In genomic region chr5:161380550-161380949, GRCh38 we compare ENCODE assay signal across 25 cellular contexts.
"Had no signal": no experiment of that assay in that cellular context is flagged by ENCODE, and none has a peak within 500 bp of the region (broad histone marks: within the 10 kb centered on the region; RNA-seq: fewer than 3 reads in every experiment).

No MANE protein-coding gene starts in this region.

- ATAC-seq: esophagus mucosa; gastrocnemius medialis; left lobe of liver; natural killer cell; right lobe of liver; stimulated activated naive CD8-positive, alpha-beta T cell treated with anti-CD3 and anti-CD28 coated beads, Interleukin-15, amount 100 ng/mL, for 72 hours; upper lobe of right lung had no signal

- DNase-seq: effector CD8-positive, alpha-beta T cell; endodermal cell; foreskin fibroblast; gastrocnemius medialis; head of caudate nucleus; kidney; natural killer cell; occipital lobe; ovary; right lobe of liver; small intestine; stimulated activated CD4-positive, alpha-beta T cell treated with anti-CD3 and anti-CD28 coated beads, Interleukin-12 subunit alpha, Interleukin-12 subunit beta, amount 100 ng/mL, for 4 hours; stimulated activated CD4-positive, alpha-beta T cell treated with anti-CD3 and anti-CD28 coated beads, Interleukin-1b, Interleukin-23, amount 100 ng/mL, for 48 hours; stimulated activated CD4-positive, alpha-beta T cell treated with anti-CD3 and anti-CD28 coated beads, Interleukin-4, amount 100 ng/mL, for 1 hour; stimulated activated CD8-positive, alpha-beta memory T cell treated with anti-CD3 and anti-CD28 coated beads, Interleukin-4, amount 100 ng/mL, for 48 hours; stimulated activated naive CD4-positive, alpha-beta T cell; stimulated activated naive CD8-positive, alpha-beta T cell treated with anti-CD3 and anti-CD28 coated beads, Interleukin-15, amount 100 ng/mL, for 72 hours; transverse colon; upper lobe of right lung; uterus had no signal

- H3K27ac ChIP-seq: epithelial cell of prostate, gastrocnemius medialis, ovary, right lobe of liver, suprapubic skin, transverse colon, upper lobe of right lung, uterus had no signal

- H3K4me1 ChIP-seq: gastrocnemius medialis, right lobe of liver, suprapubic skin, transverse colon, upper lobe of right lung, uterus had no signal

- H3K4me3 ChIP-seq: gastrocnemius medialis, lung, ovary, right lobe of liver, suprapubic skin, transverse colon, upper lobe of right lung, uterus had no signal

- H3K27me3 ChIP-seq: gastrocnemius medialis, ovary, right lobe of liver, suprapubic skin, transverse colon, upper lobe of right lung, uterus had no signal

- H3K36me3 ChIP-seq: gastrocnemius medialis, ovary, right lobe of liver, suprapubic skin, transverse colon, upper lobe of right lung, uterus had no signal
